1 cellular context compared by ENCODE assay signal in genomic region chr22:41256898-41257260, GRCh38.
TF ChIP-seq lines count a peak whose summit lies in the region.

No MANE protein-coding gene starts in this region.

TF ChIP-seq in PFSK-1, 5 proteins besides CTCF, POLR2A, EP300 and RAD21 (continued from another document):
- TF ChIP-seq, protein P1, sequence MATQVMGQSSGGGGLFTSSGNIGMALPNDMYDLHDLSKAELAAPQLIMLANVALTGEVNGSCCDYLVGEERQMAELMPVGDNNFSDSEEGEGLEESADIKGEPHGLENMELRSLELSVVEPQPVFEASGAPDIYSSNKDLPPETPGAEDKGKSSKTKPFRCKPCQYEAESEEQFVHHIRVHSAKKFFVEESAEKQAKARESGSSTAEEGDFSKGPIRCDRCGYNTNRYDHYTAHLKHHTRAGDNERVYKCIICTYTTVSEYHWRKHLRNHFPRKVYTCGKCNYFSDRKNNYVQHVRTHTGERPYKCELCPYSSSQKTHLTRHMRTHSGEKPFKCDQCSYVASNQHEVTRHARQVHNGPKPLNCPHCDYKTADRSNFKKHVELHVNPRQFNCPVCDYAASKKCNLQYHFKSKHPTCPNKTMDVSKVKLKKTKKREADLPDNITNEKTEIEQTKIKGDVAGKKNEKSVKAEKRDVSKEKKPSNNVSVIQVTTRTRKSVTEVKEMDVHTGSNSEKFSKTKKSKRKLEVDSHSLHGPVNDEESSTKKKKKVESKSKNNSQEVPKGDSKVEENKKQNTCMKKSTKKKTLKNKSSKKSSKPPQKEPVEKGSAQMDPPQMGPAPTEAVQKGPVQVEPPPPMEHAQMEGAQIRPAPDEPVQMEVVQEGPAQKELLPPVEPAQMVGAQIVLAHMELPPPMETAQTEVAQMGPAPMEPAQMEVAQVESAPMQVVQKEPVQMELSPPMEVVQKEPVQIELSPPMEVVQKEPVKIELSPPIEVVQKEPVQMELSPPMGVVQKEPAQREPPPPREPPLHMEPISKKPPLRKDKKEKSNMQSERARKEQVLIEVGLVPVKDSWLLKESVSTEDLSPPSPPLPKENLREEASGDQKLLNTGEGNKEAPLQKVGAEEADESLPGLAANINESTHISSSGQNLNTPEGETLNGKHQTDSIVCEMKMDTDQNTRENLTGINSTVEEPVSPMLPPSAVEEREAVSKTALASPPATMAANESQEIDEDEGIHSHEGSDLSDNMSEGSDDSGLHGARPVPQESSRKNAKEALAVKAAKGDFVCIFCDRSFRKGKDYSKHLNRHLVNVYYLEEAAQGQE (IDR thresholded peaks at IDR 0.05; ENCODE audit: insufficient read depth in 1 of 2, low read depth in 2 of 2, low read length in 2 of 2): peak in 1 of 2 experiments; percentile 49; a peak in 1 of 4 replicates
